ENCODE assay signal across 8 cellular contexts in genomic region chr9:127980056-127980705, GRCh38. TPM values are rescaled to one million over a fixed set of nuclear protein-coding genes. Genes with fewer than 3 reads are reported as not detected.
DNase-seq lines count a peak whose midpoint lies in the region; ATAC-seq, FAIRE-seq and TF ChIP-seq lines count a peak whose summit lies in the region.

No MANE protein-coding gene starts in this region.

- no peak for ATAC-seq in DND-41 (ENCODE audit: insufficient read depth, low read depth)
- ATAC-seq in GM21390 (IDR thresholded peaks at IDR 0.05; ENCODE audit: unreplicated experiment): peak; percentile 30
- ATAC-seq in natural killer cell: peak; percentile 11 to 40 (median 29)

- no peaks in the 10 kb centered on the region for H3K9me3 Mint-ChIP-seq in activated CD4-positive, alpha-beta memory T cell treated with anti-CD3 and anti-CD28 coated beads for 36 hours
- no peaks in the 10 kb centered on the region for H3K9me3 Mint-ChIP-seq in natural killer cell

- H3K27ac ChIP-seq in DND-41 (ENCODE audit: low read length): no peak overlapping the region
- H3K27ac ChIP-seq in HUES6 (ENCODE audit: low read depth, low read length): no peak overlapping the region
- no peak overlapping the region for H3K27ac ChIP-seq in endothelial cell of umbilical vein (ENCODE audit: insufficient read depth, low read depth, low read length)

- peak overlapping the region; percentile 50 to 74; a peak in 3 of 4 replicates for H3K4me3 ChIP-seq in DND-41 (ENCODE audit: low read depth in 1 of 2, low read length in 2 of 2)
- peak overlapping the region; percentile 82 for H3K4me3 ChIP-seq in HUES6 (ENCODE audit: low read depth, low read length)
- H3K4me3 ChIP-seq in endothelial cell of umbilical vein (replicated peaks in 1 of 3; ENCODE audit: insufficient read depth in 1 of 3, low read depth in 1 of 3, low read length in 3 of 3): peak overlapping the region; percentile 26 to 61 (median 61)

- H3K9ac ChIP-seq in DND-41 (ENCODE audit: low read depth, low read length) (peak overlapping the region; percentile 66), HUES6 (ENCODE audit: low read length) (peak overlapping the region; percentile 69), endothelial cell of umbilical vein (replicated peaks; ENCODE audit: extremely low read depth, insufficient read depth, low read length) (peak overlapping the region; percentile 27)

- TSS peak; percentile 25 for BruUV-seq in endothelial cell of umbilical vein (replicated peaks; lab: Mats Ljungman, UMichigan)

- H2AFZ ChIP-seq in DND-41 (ENCODE audit: low read depth, low read length): peak overlapping the region; percentile 67
- peak overlapping the region; percentile 54 for H2AFZ ChIP-seq in endothelial cell of umbilical vein (ENCODE audit: low read depth, low read length)

- POLR2A ChIA-PET in activated CD4-positive, alpha-beta memory T cell treated with anti-CD3 and anti-CD28 coated beads for 36 hours (lab: Charles Lee): interaction anchor here (0.5 to 7.1 kb wide), 6 partner anchors 9 to 90 kb away, joined by 3 to 45 read pairs (median 18); no protein-coding TSS in a partner anchor
- POLR2A ChIA-PET in endothelial cell of umbilical vein (lab: Charles Lee): interaction anchor here (0.6 kb wide), 1 partner anchor 10 kb away, joined by 4 read pairs; no protein-coding TSS in a partner anchor

- H3K4me2 ChIP-seq in DND-41 (ENCODE audit: insufficient read depth, low read length) (peak overlapping the region; percentile 80), endothelial cell of umbilical vein (ENCODE audit: insufficient read depth, low read length) (peak overlapping the region; percentile 56)

- no peaks in the 10 kb centered on the region for H3K9me3 ChIP-seq in DND-41 (ENCODE audit: insufficient read depth, low read length, severe bottlenecking)
- no peaks in the 10 kb centered on the region for H3K9me3 ChIP-seq in HUES6 (ENCODE audit: control insufficient read depth, insufficient read depth, low read depth, low read length)
- H3K9me3 ChIP-seq in endothelial cell of umbilical vein (replicated peaks; ENCODE audit: control insufficient read depth, insufficient read depth, low read length): no peaks in the 10 kb centered on the region

- no peaks in the 10 kb centered on the region for H3K9me1 ChIP-seq in endothelial cell of umbilical vein (replicated peaks; ENCODE audit: control insufficient read depth, extremely low read depth, insufficient read depth, low read length)

- peak overlapping the region; percentile 96 for H3K4me3 Mint-ChIP-seq in activated CD4-positive, alpha-beta memory T cell treated with anti-CD3 and anti-CD28 coated beads for 36 hours
- peak overlapping the region; percentile 86 for H3K4me3 Mint-ChIP-seq in natural killer cell

- CTCF ChIA-PET in activated CD4-positive, alpha-beta memory T cell treated with anti-CD3 and anti-CD28 coated beads for 36 hours (lab: Charles Lee): interaction anchor here (1.1 to 12.2 kb wide), 9 partner anchors 10 to 137 kb away, joined by 3 to 106 read pairs (median 6); no protein-coding TSS in a partner anchor
- CTCF ChIA-PET in endothelial cell of umbilical vein (lab: Charles Lee): interaction anchor here (1.3 to 10.3 kb wide), 3 partner anchors 37 to 54 kb away, joined by 4 to 71 read pairs (median 5); no protein-coding TSS in a partner anchor

- DNase-seq in DND-41 (peak; percentile 21), endothelial cell of umbilical vein (ENCODE audit: low read depth, low spot score) (peak; percentile 33), natural killer cell (peak; percentile 49), DMS79 treated with DMSO at 0.1 percent for 48 hours (lab: John Stamatoyannopoulos, UW) (no peak), epidermal melanocyte (ENCODE audit: insufficient read length, low spot score) (no peak)
- peak; percentile 55 for DNase-seq in activated CD4-positive, alpha-beta memory T cell treated with anti-CD3 and anti-CD28 coated beads for 36 hours

- dilution Hi-C loops in endothelial cell of umbilical vein (cut with MboI; ENCODE audit: extremely low pct_ligation_motif_present, low sequenced_read_pairs): no loop called here

- H3K79me2 ChIP-seq in DND-41 (ENCODE audit: insufficient read depth, low read length) (peaks cover 32% of the 10 kb centered on the region), endothelial cell of umbilical vein (ENCODE audit: control insufficient read depth, insufficient read depth, low read length) (peaks cover 17% of the 10 kb centered on the region)

- H4K20me1 ChIP-seq in DND-41 (ENCODE audit: insufficient read depth, low read length): peaks cover 30% of the 10 kb centered on the region
- H4K20me1 ChIP-seq in endothelial cell of umbilical vein (replicated peaks; ENCODE audit: control insufficient read depth, extremely low read depth, insufficient read depth, low read length): no peaks in the 10 kb centered on the region

- peak overlapping the region; percentile 84 for H3K27ac Mint-ChIP-seq in activated CD4-positive, alpha-beta memory T cell treated with anti-CD3 and anti-CD28 coated beads for 36 hours
- H3K27ac Mint-ChIP-seq in natural killer cell: peak overlapping the region; percentile 38 to 65

- peaks cover 16% of the 10 kb centered on the region for H3K36me3 Mint-ChIP-seq in activated CD4-positive, alpha-beta memory T cell treated with anti-CD3 and anti-CD28 coated beads for 36 hours
- no peaks in the 10 kb centered on the region for H3K36me3 Mint-ChIP-seq in natural killer cell

- peaks cover 51% of the 10 kb centered on the region for H3K4me1 Mint-ChIP-seq in activated CD4-positive, alpha-beta memory T cell treated with anti-CD3 and anti-CD28 coated beads for 36 hours (ENCODE audit: low read depth)
- H3K4me1 Mint-ChIP-seq in natural killer cell: peaks cover 5 to 22% of the 10 kb centered on the region in 2 donors

- no peak for FAIRE-seq in endothelial cell of umbilical vein (lab: Jason Lieb, UNC)

- H3K27me3 Mint-ChIP-seq in activated CD4-positive, alpha-beta memory T cell treated with anti-CD3 and anti-CD28 coated beads for 36 hours: no peaks in the 10 kb centered on the region
- no peaks in the 10 kb centered on the region for H3K27me3 Mint-ChIP-seq in natural killer cell (ENCODE audit: low read depth in 2 of 2)

- no peak for TF ChIP-seq CTCF in DND-41 (IDR thresholded peaks at IDR 0.05; ENCODE audit: borderline replicate concordance, extremely low read depth, low read length, poor library complexity, severe bottlenecking)
- TF ChIP-seq CTCF in endothelial cell of umbilical vein (IDR thresholded peaks at IDR 0.05; ENCODE audit: extremely low read depth in 1 of 2, insufficient read depth in 1 of 2, low read depth in 1 of 2, low read length in 2 of 2): no peak
- no peak for TF ChIP-seq CTCF in natural killer cell (IDR thresholded peaks at IDR 0.05)

- H3K36me3 ChIP-seq in DND-41 (ENCODE audit: insufficient read depth, low read length) (no peaks in the 10 kb centered on the region), HUES6 (ENCODE audit: control insufficient read depth, insufficient read depth, low read length) (no peaks in the 10 kb centered on the region), endothelial cell of umbilical vein (ENCODE audit: control insufficient read depth in 2 of 2, extremely low read depth in 1 of 2, insufficient read depth in 2 of 2, low read length in 2 of 2) (no peaks in the 10 kb centered on the region)

- H3K4me1 ChIP-seq in DND-41 (ENCODE audit: insufficient read depth, low read length): peaks cover 50% of the 10 kb centered on the region
- peaks cover 44% of the 10 kb centered on the region for H3K4me1 ChIP-seq in HUES6 (ENCODE audit: control insufficient read depth, insufficient read depth, low read length)
- H3K4me1 ChIP-seq in endothelial cell of umbilical vein (ENCODE audit: control insufficient read depth, extremely low read depth, insufficient read depth, low read length): peaks cover 22% of the 10 kb centered on the region

- TF ChIP-seq POLR2A in endothelial cell of umbilical vein (IDR thresholded peaks at IDR 0.05; ENCODE audit: low read depth, low read length): no peak

- intact Hi-C loops in activated CD4-positive, alpha-beta memory T cell treated with anti-CD3 and anti-CD28 coated beads for 36 hours (cut with micrococcal nuclease): no loop called here
- intact Hi-C loops in endothelial cell of umbilical vein (cut with micrococcal nuclease): loop anchor here (1.0 to 2.0 kb wide), 3 partner anchors 15 to 55 kb away; no protein-coding TSS in a partner anchor
- intact Hi-C loops in natural killer cell (cut with micrococcal nuclease): loop anchor here (2.0 kb wide), 1 partner anchor 55 kb away; no protein-coding TSS in a partner anchor

- H3K27me3 ChIP-seq in DND-41 (ENCODE audit: insufficient read depth, low read length, poor library complexity) (no peaks in the 10 kb centered on the region), HUES6 (ENCODE audit: control insufficient read depth, insufficient read depth, low read length) (no peaks in the 10 kb centered on the region), endothelial cell of umbilical vein (ENCODE audit: control insufficient read depth in 2 of 2, insufficient read depth in 2 of 2, low read length in 2 of 2) (no peaks in the 10 kb centered on the region)

RNA-seq across cellular contexts. Expression of gene EEIG1, which starts 0.6 kb away (rescaled TPM):
- 10 to 100 TPM; 50.7 to 58.0 TPM for total RNA-seq in activated CD4-positive, alpha-beta memory T cell treated with anti-CD3 and anti-CD28 coated beads for 36 hours
- 16.4 and 19.0 TPM in 2 replicates for total RNA-seq in endothelial cell of umbilical vein
- polyA plus RNA-seq in endothelial cell of umbilical vein: 8.4 and 13.5 TPM in 2 replicates
- polyA plus RNA-seq in endothelial cell of umbilical vein (2011; cell fraction: cytosol; rRNA removed): 13.6 and 15.5 TPM in 2 replicates
- polyA plus RNA-seq in endothelial cell of umbilical vein (2011; cell fraction: nucleus; rRNA removed): 15.1 and 16.4 TPM in 2 replicates
- 10.7 and 14.9 TPM in 2 replicates for polyA plus RNA-seq in endothelial cell of umbilical vein (2012)
- polyA minus RNA-seq in endothelial cell of umbilical vein: 4.3 and 4.4 TPM in 2 replicates
- 8.4 TPM for polyA minus RNA-seq in endothelial cell of umbilical vein (2011; cell fraction: cytosol; rRNA and poly(A)+ RNA removed)
- polyA minus RNA-seq in endothelial cell of umbilical vein (2011; cell fraction: nucleus; rRNA and poly(A)+ RNA removed): 3.9 and 5.3 TPM in 2 replicates
- 10 to 100 TPM; 10.3 to 36.0 (median 28.2) TPM for total RNA-seq in natural killer cell

RNA-seq across cellular contexts. Expression of gene DPM2, which starts 42.5 kb away (rescaled TPM):
- total RNA-seq in activated CD4-positive, alpha-beta memory T cell treated with anti-CD3 and anti-CD28 coated beads for 36 hours: 10 to 100 TPM; 41.5 to 42.0 TPM
- total RNA-seq in endothelial cell of umbilical vein (41.9 and 47.9 TPM in 2 replicates), natural killer cell (10 to 100 TPM; 22.9 to 31.4 (median 24.1) TPM)
- polyA plus RNA-seq in endothelial cell of umbilical vein: 63.9 and 85.0 TPM in 2 replicates
- polyA plus RNA-seq in endothelial cell of umbilical vein (2011; cell fraction: cytosol; rRNA removed): 45.5 and 45.9 TPM in 2 replicates
- polyA plus RNA-seq in endothelial cell of umbilical vein (2011; cell fraction: nucleus; rRNA removed): 31.6 and 39.0 TPM in 2 replicates
- polyA plus RNA-seq in endothelial cell of umbilical vein (2012): 38.9 and 45.4 TPM in 2 replicates
- 39.8 and 52.5 TPM in 2 replicates for polyA minus RNA-seq in endothelial cell of umbilical vein
- polyA minus RNA-seq in endothelial cell of umbilical vein (2011; cell fraction: cytosol; rRNA and poly(A)+ RNA removed): 59.2 TPM
- 26.8 and 33.0 TPM in 2 replicates for polyA minus RNA-seq in endothelial cell of umbilical vein (2011; cell fraction: nucleus; rRNA and poly(A)+ RNA removed)

RNA-seq across cellular contexts. Expression of gene PIP5KL1, which starts 49.6 kb away (rescaled TPM):
- 1 to 10 TPM in 1 of 2 experiments, under 1 TPM in 1; 0.94 to 2.9 TPM for total RNA-seq in activated CD4-positive, alpha-beta memory T cell treated with anti-CD3 and anti-CD28 coated beads for 36 hours
- total RNA-seq in endothelial cell of umbilical vein (2.9 and 3.8 TPM in 2 replicates), natural killer cell (1 to 10 TPM in 1 of 3 donors, under 1 TPM in 2; 0.52 to 1.4 (median 0.97) TPM)
- polyA plus RNA-seq in endothelial cell of umbilical vein: 1.5 and 2.3 TPM in 2 replicates
- 0.28 and 0.87 TPM in 2 replicates for polyA plus RNA-seq in endothelial cell of umbilical vein (2011; cell fraction: cytosol; rRNA removed)
- 5.1 and 6.2 TPM in 2 replicates for polyA plus RNA-seq in endothelial cell of umbilical vein (2011; cell fraction: nucleus; rRNA removed)
- 0.56 and 1.3 TPM in 2 replicates for polyA plus RNA-seq in endothelial cell of umbilical vein (2012)
- 0.42 and 0.83 TPM in 2 replicates for polyA minus RNA-seq in endothelial cell of umbilical vein
- 4.0 TPM for polyA minus RNA-seq in endothelial cell of umbilical vein (2011; cell fraction: cytosol; rRNA and poly(A)+ RNA removed)
- polyA minus RNA-seq in endothelial cell of umbilical vein (2011; cell fraction: nucleus; rRNA and poly(A)+ RNA removed): 1.6 and 1.8 TPM in 2 replicates

Comparison
In these comparisons a context has a peak if more than half of its experiments do, and no peak if none do; other contexts are left out.
1. DNase-seq: peak in DND-41 (single experiment), activated CD4-positive, alpha-beta memory T cell treated with anti-CD3 and anti-CD28 coated beads for 36 hours (single experiment), endothelial cell of umbilical vein (single experiment) and natural killer cell (single experiment); none in DMS79 treated with DMSO at 0.1 percent for 48 hours (single experiment) and epidermal melanocyte (single experiment).
2. Peak in every context shown above with its lines, with median percentiles within 50 percentile points of each other: H3K4me3 ChIP-seq and H3K9ac ChIP-seq.